9 cellular contexts compared by ENCODE assay signal in the genomic region with DNA sequence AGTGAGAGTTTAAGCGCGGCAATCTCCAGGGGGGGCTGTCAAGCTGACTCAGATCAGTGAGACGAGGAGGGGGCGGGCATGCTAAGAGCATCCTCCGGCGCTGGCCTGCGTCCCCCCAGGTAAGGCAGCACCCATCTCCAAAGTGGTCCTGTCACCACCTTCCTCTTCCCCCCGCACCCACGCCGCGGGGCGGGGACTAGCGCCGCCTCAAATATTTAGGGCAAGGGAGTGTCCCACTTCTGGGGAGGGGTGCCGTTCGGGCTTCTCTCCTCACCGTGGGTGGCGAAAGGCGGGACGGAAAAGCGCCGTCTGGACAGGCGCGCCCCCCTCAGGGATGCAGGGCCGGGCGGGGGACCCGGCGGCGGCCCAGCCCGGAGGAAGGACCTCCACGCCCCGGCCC. TPM values are rescaled to one million over a fixed set of nuclear protein-coding genes. Genes with fewer than 3 reads are reported as not detected.
DNase-seq lines count a peak whose midpoint lies in the region; ATAC-seq lines count a peak whose summit lies in the region.
"Had no signal": no experiment of that assay in that cellular context is flagged by ENCODE, and none has a peak within 500 bp of the region (broad histone marks: within the 10 kb centered on the region; RNA-seq: fewer than 3 reads in every experiment).

No MANE protein-coding gene starts in this region.

- H3K36me3 Mint-ChIP-seq in activated naive CD4-positive, alpha-beta T cell treated with anti-CD3 and anti-CD28 coated beads, Interleukin-2, amount 50 U/mL, for 24 hours, result peaks cover 2% of the 10 kb centered on the region

- peaks cover 22% of the 10 kb centered on the region for H3K4me1 Mint-ChIP-seq in activated naive CD4-positive, alpha-beta T cell treated with anti-CD3 and anti-CD28 coated beads, Interleukin-2, amount 50 U/mL, for 24 hours

- DNase-seq in DMS 273 (lab: John Stamatoyannopoulos, UW; ENCODE audit: unreplicated experiment), result peak; percentile 56
- DNase-seq in DMS 273 treated with DMSO at 0.1 percent for 48 hours (lab: John Stamatoyannopoulos, UW), result no peak
- DNase-seq in islet precursor cell, result no peak
- no peak for DNase-seq in posterior vena cava (ENCODE audit: low spot score)
- no peak for DNase-seq in NCI-H1436 treated with DMSO at 0.1 percent for 48 hours (lab: John Stamatoyannopoulos, UW)

- peak; percentile 9 for ATAC-seq in HG03108 (IDR thresholded peaks at IDR 0.05; ENCODE audit: unreplicated experiment)

- peaks cover 11 to 18% of the 10 kb centered on the region in 2 donors for H3K27me3 ChIP-seq in mucosa of rectum (ENCODE audit: control insufficient read depth in 2 of 2, insufficient read depth in 2 of 2, low read length in 2 of 2)

- H3K27ac Mint-ChIP-seq in activated naive CD4-positive, alpha-beta T cell treated with anti-CD3 and anti-CD28 coated beads, Interleukin-2, amount 50 U/mL, for 24 hours, result no peak overlapping the region

- no peaks in the 10 kb centered on the region for H3K36me3 ChIP-seq in mucosa of rectum (ENCODE audit: control insufficient read depth in 2 of 2, insufficient read depth in 2 of 2, low read length in 2 of 2)

- peak overlapping the region; percentile 36 to 37 for H3K4me3 ChIP-seq in mucosa of rectum (ENCODE audit: low read length in 2 of 2)

- H3K9me3 Mint-ChIP-seq in activated naive CD4-positive, alpha-beta T cell treated with anti-CD3 and anti-CD28 coated beads, Interleukin-2, amount 50 U/mL, for 24 hours, result peaks cover 8% of the 10 kb centered on the region

- H3K4me1 ChIP-seq in mucosa of rectum (ENCODE audit: control insufficient read depth in 2 of 2, insufficient read depth in 2 of 2, low read length in 2 of 2), result peaks cover 11% of the 10 kb centered on the region in 2 donors

- H3K9ac ChIP-seq in mucosa of rectum (ENCODE audit: low read depth in 1 of 2, low read length in 2 of 2), result peak overlapping the region in 1 of 2 donors; percentile 23

- intact Hi-C loops in posterior vena cava (cut with DNase I), result no loop called here

- H3K4me3 Mint-ChIP-seq in activated naive CD4-positive, alpha-beta T cell treated with anti-CD3 and anti-CD28 coated beads, Interleukin-2, amount 50 U/mL, for 24 hours, result peak overlapping the region; percentile 79

- peaks cover 0 to 4% of the 10 kb centered on the region in 2 donors for H3K9me3 ChIP-seq in mucosa of rectum (ENCODE audit: control insufficient read depth in 2 of 2, low read length in 2 of 2)

- H3K27ac ChIP-seq in mucosa of rectum (ENCODE audit: low read depth in 2 of 2, low read length in 2 of 2), result no peak overlapping the region
- H3K27ac ChIP-seq: 22Rv1 had no signal

- H3K27me3 Mint-ChIP-seq in activated naive CD4-positive, alpha-beta T cell treated with anti-CD3 and anti-CD28 coated beads, Interleukin-2, amount 50 U/mL, for 24 hours, result peaks cover 18% of the 10 kb centered on the region

RNA-seq across cellular contexts. Expression of a gene that starts 0.4 kb away (rescaled TPM):
- 1 to 10 TPM; 1.1 to 1.5 TPM for total RNA-seq in posterior vena cava
